ENCODE assay signal across 1 cellular context in the genomic region with DNA sequence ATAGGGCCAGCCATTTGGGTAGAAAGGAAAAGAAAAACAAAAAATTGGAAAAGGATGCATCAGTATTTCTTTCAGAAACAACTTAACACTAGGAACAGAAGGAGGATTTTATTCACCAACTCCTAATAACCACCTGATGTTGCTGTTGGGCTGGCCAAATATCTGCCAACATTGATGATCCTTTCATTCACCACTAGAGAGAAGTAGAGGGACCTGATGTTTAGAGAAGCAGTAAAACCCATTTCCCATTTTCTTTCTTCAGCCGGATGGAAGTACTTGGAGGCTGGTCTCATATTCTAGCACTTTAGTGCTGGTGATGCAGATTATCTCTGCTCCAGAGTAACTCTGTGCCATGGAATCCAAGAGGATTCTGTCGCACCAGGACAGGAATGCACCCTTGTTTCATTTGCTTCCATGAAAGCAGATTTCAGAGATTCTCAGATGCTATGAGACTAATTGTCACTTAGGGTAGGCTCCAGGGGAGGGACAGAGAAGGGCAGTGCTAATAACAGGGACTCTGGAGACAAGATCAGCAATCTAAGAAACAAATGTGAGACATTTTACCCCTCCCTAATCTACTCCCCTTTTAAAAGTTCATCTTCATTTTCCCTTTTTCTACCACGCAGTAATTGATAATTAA.
TF ChIP-seq lines count a peak whose summit lies in the region.

No MANE protein-coding gene starts in this region.

TF ChIP-seq in H1, 55 proteins besides CTCF, POLR2A, EP300 and RAD21:
- TF ChIP-seq RXRA (IDR thresholded peaks at IDR 0.05; ENCODE audit: insufficient read depth, low read depth, low read length) (no peak), RBBP5 (IDR thresholded peaks at IDR 0.05; ENCODE audit: borderline replicate concordance, low read depth, low read length) (no peak), BRCA1 (IDR thresholded peaks at IDR 0.05; ENCODE audit: low read depth, low read length) (no peak), NRF1 (IDR thresholded peaks at IDR 0.05; ENCODE audit: low read depth, low read length) (no peak), PHF8 (conservative IDR thresholded peaks at IDR 0.05; ENCODE audit: low read depth, low read length) (no peak), EGR1 (IDR thresholded peaks at IDR 0.05; ENCODE audit: borderline replicate concordance, low read depth, low read length) (no peak), GABPA (IDR thresholded peaks at IDR 0.05; ENCODE audit: borderline replicate concordance, insufficient read depth, low read length) (no peak), TAF7 (optimal IDR thresholded peaks at IDR 0.05; ENCODE audit: borderline replicate concordance, low read depth, low read length) (no peak), EZH2 (IDR thresholded peaks at IDR 0.05; ENCODE audit: low read depth, low read length, severe bottlenecking) (no peak), GTF2F1 (IDR thresholded peaks at IDR 0.05; ENCODE audit: borderline replicate concordance, low read depth, low read length) (no peak), SP2 (IDR thresholded peaks at IDR 0.05; ENCODE audit: low read length) (no peak), JUN (IDR thresholded peaks at IDR 0.05; ENCODE audit: low read depth, low read length) (no peak), TAF1 (IDR thresholded peaks at IDR 0.05; ENCODE audit: low read depth, low read length) (no peak), SUZ12 (IDR thresholded peaks at IDR 0.05; ENCODE audit: low read length) (no peak), CHD1 (IDR thresholded peaks at IDR 0.05; ENCODE audit: low read depth, low read length) (no peak), RFX5 (IDR thresholded peaks at IDR 0.05; ENCODE audit: borderline replicate concordance, low read depth, low read length) (no peak)
- TF ChIP-seq, protein P1, sequence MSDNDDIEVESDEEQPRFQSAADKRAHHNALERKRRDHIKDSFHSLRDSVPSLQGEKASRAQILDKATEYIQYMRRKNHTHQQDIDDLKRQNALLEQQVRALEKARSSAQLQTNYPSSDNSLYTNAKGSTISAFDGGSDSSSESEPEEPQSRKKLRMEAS (IDR thresholded peaks at IDR 0.05): no peak
- TF ChIP-seq, protein P2, sequence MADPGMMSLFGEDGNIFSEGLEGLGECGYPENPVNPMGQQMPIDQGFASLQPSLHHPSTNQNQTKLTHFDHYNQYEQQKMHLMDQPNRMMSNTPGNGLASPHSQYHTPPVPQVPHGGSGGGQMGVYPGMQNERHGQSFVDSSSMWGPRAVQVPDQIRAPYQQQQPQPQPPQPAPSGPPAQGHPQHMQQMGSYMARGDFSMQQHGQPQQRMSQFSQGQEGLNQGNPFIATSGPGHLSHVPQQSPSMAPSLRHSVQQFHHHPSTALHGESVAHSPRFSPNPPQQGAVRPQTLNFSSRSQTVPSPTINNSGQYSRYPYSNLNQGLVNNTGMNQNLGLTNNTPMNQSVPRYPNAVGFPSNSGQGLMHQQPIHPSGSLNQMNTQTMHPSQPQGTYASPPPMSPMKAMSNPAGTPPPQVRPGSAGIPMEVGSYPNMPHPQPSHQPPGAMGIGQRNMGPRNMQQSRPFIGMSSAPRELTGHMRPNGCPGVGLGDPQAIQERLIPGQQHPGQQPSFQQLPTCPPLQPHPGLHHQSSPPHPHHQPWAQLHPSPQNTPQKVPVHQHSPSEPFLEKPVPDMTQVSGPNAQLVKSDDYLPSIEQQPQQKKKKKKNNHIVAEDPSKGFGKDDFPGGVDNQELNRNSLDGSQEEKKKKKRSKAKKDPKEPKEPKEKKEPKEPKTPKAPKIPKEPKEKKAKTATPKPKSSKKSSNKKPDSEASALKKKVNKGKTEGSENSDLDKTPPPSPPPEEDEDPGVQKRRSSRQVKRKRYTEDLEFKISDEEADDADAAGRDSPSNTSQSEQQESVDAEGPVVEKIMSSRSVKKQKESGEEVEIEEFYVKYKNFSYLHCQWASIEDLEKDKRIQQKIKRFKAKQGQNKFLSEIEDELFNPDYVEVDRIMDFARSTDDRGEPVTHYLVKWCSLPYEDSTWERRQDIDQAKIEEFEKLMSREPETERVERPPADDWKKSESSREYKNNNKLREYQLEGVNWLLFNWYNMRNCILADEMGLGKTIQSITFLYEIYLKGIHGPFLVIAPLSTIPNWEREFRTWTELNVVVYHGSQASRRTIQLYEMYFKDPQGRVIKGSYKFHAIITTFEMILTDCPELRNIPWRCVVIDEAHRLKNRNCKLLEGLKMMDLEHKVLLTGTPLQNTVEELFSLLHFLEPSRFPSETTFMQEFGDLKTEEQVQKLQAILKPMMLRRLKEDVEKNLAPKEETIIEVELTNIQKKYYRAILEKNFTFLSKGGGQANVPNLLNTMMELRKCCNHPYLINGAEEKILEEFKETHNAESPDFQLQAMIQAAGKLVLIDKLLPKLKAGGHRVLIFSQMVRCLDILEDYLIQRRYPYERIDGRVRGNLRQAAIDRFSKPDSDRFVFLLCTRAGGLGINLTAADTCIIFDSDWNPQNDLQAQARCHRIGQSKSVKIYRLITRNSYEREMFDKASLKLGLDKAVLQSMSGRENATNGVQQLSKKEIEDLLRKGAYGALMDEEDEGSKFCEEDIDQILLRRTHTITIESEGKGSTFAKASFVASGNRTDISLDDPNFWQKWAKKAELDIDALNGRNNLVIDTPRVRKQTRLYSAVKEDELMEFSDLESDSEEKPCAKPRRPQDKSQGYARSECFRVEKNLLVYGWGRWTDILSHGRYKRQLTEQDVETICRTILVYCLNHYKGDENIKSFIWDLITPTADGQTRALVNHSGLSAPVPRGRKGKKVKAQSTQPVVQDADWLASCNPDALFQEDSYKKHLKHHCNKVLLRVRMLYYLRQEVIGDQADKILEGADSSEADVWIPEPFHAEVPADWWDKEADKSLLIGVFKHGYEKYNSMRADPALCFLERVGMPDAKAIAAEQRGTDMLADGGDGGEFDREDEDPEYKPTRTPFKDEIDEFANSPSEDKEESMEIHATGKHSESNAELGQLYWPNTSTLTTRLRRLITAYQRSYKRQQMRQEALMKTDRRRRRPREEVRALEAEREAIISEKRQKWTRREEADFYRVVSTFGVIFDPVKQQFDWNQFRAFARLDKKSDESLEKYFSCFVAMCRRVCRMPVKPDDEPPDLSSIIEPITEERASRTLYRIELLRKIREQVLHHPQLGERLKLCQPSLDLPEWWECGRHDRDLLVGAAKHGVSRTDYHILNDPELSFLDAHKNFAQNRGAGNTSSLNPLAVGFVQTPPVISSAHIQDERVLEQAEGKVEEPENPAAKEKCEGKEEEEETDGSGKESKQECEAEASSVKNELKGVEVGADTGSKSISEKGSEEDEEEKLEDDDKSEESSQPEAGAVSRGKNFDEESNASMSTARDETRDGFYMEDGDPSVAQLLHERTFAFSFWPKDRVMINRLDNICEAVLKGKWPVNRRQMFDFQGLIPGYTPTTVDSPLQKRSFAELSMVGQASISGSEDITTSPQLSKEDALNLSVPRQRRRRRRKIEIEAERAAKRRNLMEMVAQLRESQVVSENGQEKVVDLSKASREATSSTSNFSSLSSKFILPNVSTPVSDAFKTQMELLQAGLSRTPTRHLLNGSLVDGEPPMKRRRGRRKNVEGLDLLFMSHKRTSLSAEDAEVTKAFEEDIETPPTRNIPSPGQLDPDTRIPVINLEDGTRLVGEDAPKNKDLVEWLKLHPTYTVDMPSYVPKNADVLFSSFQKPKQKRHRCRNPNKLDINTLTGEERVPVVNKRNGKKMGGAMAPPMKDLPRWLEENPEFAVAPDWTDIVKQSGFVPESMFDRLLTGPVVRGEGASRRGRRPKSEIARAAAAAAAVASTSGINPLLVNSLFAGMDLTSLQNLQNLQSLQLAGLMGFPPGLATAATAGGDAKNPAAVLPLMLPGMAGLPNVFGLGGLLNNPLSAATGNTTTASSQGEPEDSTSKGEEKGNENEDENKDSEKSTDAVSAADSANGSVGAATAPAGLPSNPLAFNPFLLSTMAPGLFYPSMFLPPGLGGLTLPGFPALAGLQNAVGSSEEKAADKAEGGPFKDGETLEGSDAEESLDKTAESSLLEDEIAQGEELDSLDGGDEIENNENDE (IDR thresholded peaks at IDR 0.05; ENCODE audit: insufficient replicate concordance, low read length): no peak
- TF ChIP-seq, protein P3, sequence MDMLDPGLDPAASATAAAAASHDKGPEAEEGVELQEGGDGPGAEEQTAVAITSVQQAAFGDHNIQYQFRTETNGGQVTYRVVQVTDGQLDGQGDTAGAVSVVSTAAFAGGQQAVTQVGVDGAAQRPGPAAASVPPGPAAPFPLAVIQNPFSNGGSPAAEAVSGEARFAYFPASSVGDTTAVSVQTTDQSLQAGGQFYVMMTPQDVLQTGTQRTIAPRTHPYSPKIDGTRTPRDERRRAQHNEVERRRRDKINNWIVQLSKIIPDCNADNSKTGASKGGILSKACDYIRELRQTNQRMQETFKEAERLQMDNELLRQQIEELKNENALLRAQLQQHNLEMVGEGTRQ (IDR thresholded peaks at IDR 0.05; ENCODE audit: low read length): no peak
